22 cellular contexts compared by ENCODE assay signal in the genomic region with DNA sequence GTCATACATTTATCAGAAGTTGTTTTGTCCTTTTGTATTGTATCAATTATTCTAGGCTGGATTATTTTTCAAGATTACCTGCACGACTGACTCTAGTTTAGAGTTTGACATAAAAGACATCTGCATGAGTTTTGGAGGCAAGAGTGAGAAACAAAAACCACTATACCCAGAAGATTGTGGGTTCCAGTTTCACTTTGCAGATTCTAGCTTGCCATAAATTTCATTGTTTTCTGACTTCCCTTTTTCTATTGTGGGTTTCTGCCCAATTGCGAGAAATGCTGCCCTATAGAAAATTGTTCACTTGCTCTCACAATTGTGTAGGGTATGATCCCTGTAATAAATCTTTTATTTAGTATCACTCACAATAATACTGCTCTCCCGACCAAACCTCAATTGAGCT.
DNase-seq lines count a peak whose midpoint lies in the region; ATAC-seq lines count a peak whose summit lies in the region.
"Had no signal": no experiment of that assay in that cellular context is flagged by ENCODE, and none has a peak within 500 bp of the region (broad histone marks: within the 10 kb centered on the region; RNA-seq: fewer than 3 reads in every experiment).

No MANE protein-coding gene starts in this region.

- H3K27me3 Mint-ChIP-seq in stimulated activated naive B cell treated with anti-CD40 and anti-IgM and Interleukin-4, amounts not matched to agents 10 μg/mL and 1 μg/mL and 100 μg/mL, for 72 hours: no peaks in the 10 kb centered on the region
- H3K27me3 Mint-ChIP-seq: IgD-negative memory B cell had no signal

- H3K36me3 Mint-ChIP-seq in stimulated activated naive B cell treated with anti-CD40 and anti-IgM and Interleukin-4, amounts not matched to agents 10 μg/mL and 1 μg/mL and 100 μg/mL, for 72 hours: no peaks in the 10 kb centered on the region
- H3K36me3 Mint-ChIP-seq: IgD-negative memory B cell had no signal

- no peak overlapping the region for H3K4me3 Mint-ChIP-seq in stimulated activated naive B cell treated with anti-CD40 and anti-IgM and Interleukin-4, amounts not matched to agents 10 μg/mL and 1 μg/mL and 100 μg/mL, for 72 hours
- H3K4me3 Mint-ChIP-seq: IgD-negative memory B cell had no signal

- no peaks in the 10 kb centered on the region for H3K4me1 Mint-ChIP-seq in stimulated activated naive B cell treated with anti-CD40 and anti-IgM and Interleukin-4, amounts not matched to agents 10 μg/mL and 1 μg/mL and 100 μg/mL, for 72 hours
- H3K4me1 Mint-ChIP-seq: IgD-negative memory B cell had no signal

- H3K9me3 Mint-ChIP-seq in stimulated activated naive B cell treated with anti-CD40 and anti-IgM and Interleukin-4, amounts not matched to agents 10 μg/mL and 1 μg/mL and 100 μg/mL, for 72 hours: peaks cover 2 to 3% of the 10 kb centered on the region in 2 donors

- H3K27ac Mint-ChIP-seq in stimulated activated naive B cell treated with anti-CD40 and anti-IgM and Interleukin-4, amounts not matched to agents 10 μg/mL and 1 μg/mL and 100 μg/mL, for 72 hours: no peak overlapping the region
- H3K27ac Mint-ChIP-seq: IgD-negative memory B cell had no signal

- peak; percentile 70 for DNase-seq in SIG-M5 treated with dmso at 0.1 percent for 504 hours (lab: John Stamatoyannopoulos, UW; ENCODE audit: unreplicated experiment)
- DNase-seq in SIG-M5 (lab: John Stamatoyannopoulos, UW): no peak
- DNase-seq in NOMO-1 (lab: John Stamatoyannopoulos, UW; ENCODE audit: unreplicated experiment in 2 of 2): peak; percentile 65 to 92
- DNase-seq in stimulated activated naive B cell treated with anti-CD40 and anti-IgM and Interleukin-4, amounts not matched to agents 10 μg/mL and 1 μg/mL and 100 μg/mL, for 72 hours: no peak
- no peak for DNase-seq in NCI-H2171 (lab: John Stamatoyannopoulos, UW)
- no peak for DNase-seq in HK-2 (ENCODE audit: unreplicated experiment)
- DNase-seq in midbrain (lab: John Stamatoyannopoulos, UW): no peak
- DNase-seq: activated CD4-positive, alpha-beta T cell treated with anti-CD3 and anti-CD28 coated beads, Interleukin-2, amount 50 U/mL, for 1 hour; activated CD8-positive, alpha-beta memory T cell treated with anti-CD3 and anti-CD28 coated beads, Interleukin-2, amount 50 U/mL, for 48 hours; activated gamma-delta T cell; adrenal gland; AML-193; Caco-2; heart left ventricle; NCI-H1105 treated with DMSO at 0.1 percent for 48 hours; NCI-H69; spleen; stimulated activated CD4-positive, alpha-beta T cell treated with anti-CD3 and anti-CD28 coated beads, Interleukin-4, amount 100 ng/mL, for 4 hours had no signal

- peak; percentile 87 for ATAC-seq in HG03432 (IDR thresholded peaks at IDR 0.05; ENCODE audit: unreplicated experiment)
- peak; percentile 36 to 49 for ATAC-seq in stimulated activated naive B cell treated with anti-CD40 and anti-IgM and Interleukin-4, amounts not matched to agents 10 μg/mL and 1 μg/mL and 100 μg/mL, for 72 hours (replicated peaks)
- ATAC-seq: heart left ventricle, Panc1, SK-N-SH treated with all-trans-retinoic acid at 6 μM for 48 hours had no signal

Comparison
In these comparisons a context has a peak if more than half of its experiments do, and no peak if none do; other contexts are left out.
1. DNase-seq: peak in SIG-M5 treated with dmso at 0.1 percent for 504 hours (single experiment) and NOMO-1 (2 of 2); none in SIG-M5 (single experiment), stimulated activated naive B cell treated with anti-CD40 and anti-IgM and Interleukin-4, amounts not matched to agents 10 μg/mL and 1 μg/mL and 100 μg/mL, for 72 hours (single experiment), NCI-H2171 (single experiment), HK-2 (single experiment) and midbrain (single experiment).